Comparison of ENCODE assay signal across 11 cellular contexts in genomic region chr21:14300074-14300473, GRCh38.
"Had no signal": no experiment of that assay in that cellular context is flagged by ENCODE, and none has a peak within 500 bp of the region (broad histone marks: within the 10 kb centered on the region; RNA-seq: fewer than 3 reads in every experiment).

No MANE protein-coding gene starts in this region.

- H3K27ac ChIP-seq: GM23248 had no signal

- H3K4me1 ChIP-seq: HAP-1 had no signal

- FAIRE-seq: H1, H54 had no signal

- DNase-seq: GM23248, GOT3, H7, H9, HCEC 1CT, HFFc6 had no signal

- H3K9me3 ChIP-seq: HAP-1 had no signal

- H3K36me3 ChIP-seq: HAP-1 had no signal

- H3K9ac ChIP-seq: GM23248 had no signal

- H3K4me2 ChIP-seq: GM23338 had no signal

- H2AFZ ChIP-seq: GM23248, GM23338 had no signal

- ATAC-seq: GM23338, HCT116 had no signal

- H3K4me3 ChIP-seq: GM23248, GM23338, HAP-1 had no signal
